16 cellular contexts compared by ENCODE assay signal in genomic region chr4:5127556-5127955, GRCh38.
DNase-seq lines count a peak whose midpoint lies in the region; ATAC-seq and TF ChIP-seq lines count a peak whose summit lies in the region.
"Had no signal": no experiment of that assay in that cellular context is flagged by ENCODE, and none has a peak within 500 bp of the region (broad histone marks: within the 10 kb centered on the region; RNA-seq: fewer than 3 reads in every experiment).

No MANE protein-coding gene starts in this region.

- H3K27ac ChIP-seq in IMR-90 (ENCODE audit: insufficient read depth, low read length) (no peak overlapping the region), SK-N-MC (peak overlapping the region; percentile 64; the same call in 1 of the 2 replicates)

- TF ChIP-seq RAD21 in IMR-90 (IDR thresholded peaks at IDR 0.05; ENCODE audit: low read length), result no peak

- no peak overlapping the region for H3K14ac ChIP-seq in IMR-90 (replicated peaks; ENCODE audit: low read depth, low read length)

- H3K79me1 ChIP-seq in IMR-90 (ENCODE audit: low read depth in 1 of 2, low read length in 2 of 2), result peaks cover 0 to 16% of the 10 kb centered on the region in 2 experiments; a peak in 3 of 4 replicates

- no peak overlapping the region; the same call in 1 of the 2 replicates for H4K91ac ChIP-seq in IMR-90 (ENCODE audit: insufficient read depth, low read depth, low read length)

- BruUV-seq in IMR-90 (replicated peaks; lab: Mats Ljungman, UMichigan), result no TSS peak

- H3K18ac ChIP-seq in IMR-90 (ENCODE audit: low read depth, low read length), result 0 out of 2 replicates have a peak overlapping the region, but pooled peaks have one; percentile 9

- no peak overlapping the region; the same call in 1 of the 2 replicates for H2AK5ac ChIP-seq in IMR-90 (ENCODE audit: low read depth, low read length)

- no peak overlapping the region for H4K8ac ChIP-seq in IMR-90 (ENCODE audit: low read depth in 2 of 2, low read length in 2 of 2)

- H2BK20ac ChIP-seq in IMR-90 (ENCODE audit: low read depth, low read length), result no peak overlapping the region

- no peak overlapping the region for H3K23ac ChIP-seq in IMR-90 (ENCODE audit: low read depth, low read length)

- POLR2A ChIA-PET in IMR-90 (lab: Charles Lee; ENCODE audit: unreplicated experiment), result no interaction called here

- ATAC-seq in IMR-90 (ENCODE audit: low read depth) (peak; percentile 31), GM18861 (IDR thresholded peaks at IDR 0.05; ENCODE audit: unreplicated experiment) (no peak)

- TF ChIP-seq CTCF in BE2C (IDR thresholded peaks at IDR 0.05; ENCODE audit: low read depth, low read length) (no peak), IMR-90 (conservative IDR thresholded peaks at IDR 0.05; ENCODE audit: low read depth, low read length) (no peak), fibroblast of mammary gland (conservative IDR thresholded peaks at IDR 0.05; ENCODE audit: control insufficient read depth, insufficient read depth, low read depth, low read length) (no peak)

- H3K27me3 ChIP-seq in BE2C (no peaks in the 10 kb centered on the region), IMR-90 (ENCODE audit: control insufficient read depth, insufficient read depth, low read length) (no peaks in the 10 kb centered on the region)

- no peak overlapping the region for H3K56ac ChIP-seq in IMR-90 (ENCODE audit: extremely low read depth, insufficient read depth, low read length)

- no peak overlapping the region for H2AFZ ChIP-seq in IMR-90 (replicated peaks; ENCODE audit: low read length, poor library complexity)

- TF ChIP-seq POLR2A in IMR-90 (IDR thresholded peaks at IDR 0.05; ENCODE audit: low read depth, low read length), result no peak

- no peak overlapping the region for H3K4me3 ChIP-seq in BE2C (ENCODE audit: low read depth, low read length)
- H3K4me3 ChIP-seq in IMR-90 (ENCODE audit: insufficient read depth, low read depth, low read length), result no peak overlapping the region
- no peak overlapping the region for H3K4me3 ChIP-seq in SK-N-MC
- H3K4me3 ChIP-seq in fibroblast of mammary gland (ENCODE audit: control insufficient read depth, low read depth, low read length), result no peak overlapping the region

- CTCF ChIA-PET in IMR-90 (lab: Yijun Ruan, JAX), result no interaction called here

- in situ Hi-C loops in IMR-90 (cut with MboI; ENCODE audit: low sequenced_read_pairs), result no loop called here

- intact Hi-C loops in IMR-90 (cut with micrococcal nuclease), result no loop called here

- H3K4me1 ChIP-seq in BE2C (peaks cover 27% of the 10 kb centered on the region), IMR-90 (ENCODE audit: control insufficient read depth, insufficient read depth, low read length) (peaks cover 2% of the 10 kb centered on the region)

- H2BK15ac ChIP-seq in IMR-90 (ENCODE audit: low read depth, low read length), result no peak overlapping the region

- dilution Hi-C loops in IMR-90 (cut with HindIII; ENCODE audit: low sequenced_read_pairs, unreplicated experiment), result no loop called here

- no peak overlapping the region for H2BK120ac ChIP-seq in IMR-90 (ENCODE audit: low read depth, low read length)

- 0 out of 2 replicates have a peak, but pooled peaks cover 3% of the 10 kb centered on the region for H4K20me1 ChIP-seq in IMR-90 (ENCODE audit: insufficient read depth, low read length)

- no CpG with 5 or more reads among the region's 7 CpGs for WGBS in IMR-90 (ENCODE audit: extremely low coverage in 2 of 2, insufficient read length in 1 of 2), 2 experiments

- no peak overlapping the region for H3K4me2 ChIP-seq in IMR-90 (ENCODE audit: low read depth, low read length)

- H3K9me3 ChIP-seq in BE2C (no peaks in the 10 kb centered on the region), IMR-90 (ENCODE audit: control insufficient read depth, insufficient read depth, low read length) (no peaks in the 10 kb centered on the region), SK-N-MC (ENCODE audit: low read depth, low read length) (no peaks in the 10 kb centered on the region)

- H3K4ac ChIP-seq in IMR-90 (ENCODE audit: low read depth, low read length), result no peak overlapping the region; the same call in 1 of the 2 replicates

- no peaks in the 10 kb centered on the region for H3K36me3 ChIP-seq in BE2C
- no peaks in the 10 kb centered on the region for H3K36me3 ChIP-seq in IMR-90 (ENCODE audit: control insufficient read depth, insufficient read depth, low read length)
- H3K36me3 ChIP-seq in SK-N-MC (ENCODE audit: insufficient read depth, low read length), result no peaks in the 10 kb centered on the region

- DNase-seq in BE2C, result peak; percentile 48
- peak; percentile 55 for DNase-seq in IMR-90
- DNase-seq in SK-N-MC (ENCODE audit: low read depth, low spot score), result no peak
- peak; percentile 3 for DNase-seq in fibroblast of mammary gland (ENCODE audit: low read depth)
- DNase-seq in SIG-M5 (lab: John Stamatoyannopoulos, UW), result no peak
- no peak for DNase-seq in SK-N-DZ (ENCODE audit: low spot score)
- DNase-seq: 8988T; AML-193; C1 segment of cervical spinal cord; Calu3; CD4-positive, alpha-beta T cell; DMS 273 treated with DMSO at 0.1 percent for 48 hours; GDM1; HCEC 1CT; HFFc6 had no signal

- H4K5ac ChIP-seq in IMR-90 (ENCODE audit: low read depth, low read length), result no peak overlapping the region

- H3K9ac ChIP-seq in IMR-90 (ENCODE audit: low read depth, low read length), result no peak overlapping the region
- H3K9ac ChIP-seq in SK-N-MC (ENCODE audit: insufficient read length), result no peak overlapping the region

- no peaks in the 10 kb centered on the region for H3K9me1 ChIP-seq in IMR-90 (ENCODE audit: insufficient read depth, low read length)

- no peak overlapping the region for H2BK5ac ChIP-seq in IMR-90 (ENCODE audit: low read depth, low read length, poor library complexity, severe bottlenecking)

- no peak overlapping the region for H2AK9ac ChIP-seq in IMR-90 (replicated peaks; ENCODE audit: low read depth, low read length, poor library complexity)

TF ChIP-seq in IMR-90, 13 proteins besides CTCF, POLR2A, EP300 and RAD21:
- TF ChIP-seq ELK1 (IDR thresholded peaks at IDR 0.05; ENCODE audit: borderline replicate concordance, low read depth, low read length) (no peak), MXI1 (IDR thresholded peaks at IDR 0.05; ENCODE audit: borderline replicate concordance, low read depth, low read length) (no peak), RCOR1 (IDR thresholded peaks at IDR 0.05; ENCODE audit: insufficient replicate concordance, low read length) (no peak), RFX5 (IDR thresholded peaks at IDR 0.05; ENCODE audit: low read depth, low read length) (no peak), MAZ (IDR thresholded peaks at IDR 0.05; ENCODE audit: borderline replicate concordance, low read depth, low read length) (no peak), USF2 (IDR thresholded peaks at IDR 0.05; ENCODE audit: low read depth, low read length) (no peak), MAFK (IDR thresholded peaks at IDR 0.05; ENCODE audit: low read depth, low read length) (no peak), CEBPB (IDR thresholded peaks at IDR 0.05; ENCODE audit: low read depth, low read length) (no peak), BHLHE40 (IDR thresholded peaks at IDR 0.05; ENCODE audit: low read depth, low read length) (no peak), SMC3 (IDR thresholded peaks at IDR 0.05; ENCODE audit: low read depth, low read length) (no peak), CHD1 (IDR thresholded peaks at IDR 0.05; ENCODE audit: low read depth, low read length) (no peak)

Comparison
In these comparisons a context has a peak if more than half of its experiments do, and no peak if none do; other contexts are left out.
1. DNase-seq: peak in BE2C (single experiment), IMR-90 (single experiment) and fibroblast of mammary gland (single experiment); none in SK-N-MC (single experiment), SIG-M5 (single experiment) and SK-N-DZ (single experiment).